15 cellular contexts compared by ENCODE assay signal in genomic region chr1:93673159-93673657, GRCh38. TPM values are rescaled to one million over a fixed set of nuclear protein-coding genes. Genes with fewer than 3 reads are reported as not detected.
DNase-seq lines count a peak whose midpoint lies in the region; ATAC-seq and TF ChIP-seq lines count a peak whose summit lies in the region.
"Had no signal": no experiment of that assay in that cellular context is flagged by ENCODE, and none has a peak within 500 bp of the region (broad histone marks: within the 10 kb centered on the region; RNA-seq: fewer than 3 reads in every experiment).

No MANE protein-coding gene starts in this region.

- no peaks in the 10 kb centered on the region for H3K27me3 ChIP-seq in right lobe of liver
- H3K27me3 ChIP-seq in stomach, result no peaks in the 10 kb centered on the region

- H3K27me3 Mint-ChIP-seq in dendritic cell treated with granulocyte-macrophage colony-stimulating factor and Interleukin-4, amounts not matched to agents 40 ng/mL and 50 ng/mL, for 4 days, result no peaks in the 10 kb centered on the region
- H3K27me3 Mint-ChIP-seq in activated CD4-positive, alpha-beta T cell treated with anti-CD3 and anti-CD28 coated beads, Interleukin-2, amount 10 ng/mL, durations not matched to agents 7 days and 5 days, result peaks cover 6% of the 10 kb centered on the region

- H3K4me1 ChIP-seq in right lobe of liver (peaks cover 0 to 8% (median 0%) of the 10 kb centered on the region in 4 donors), stomach (peaks cover 49 to 91% (median 68%) of the 10 kb centered on the region in 4 donors)

- H3K4me1 Mint-ChIP-seq in dendritic cell treated with granulocyte-macrophage colony-stimulating factor and Interleukin-4, amounts not matched to agents 40 ng/mL and 50 ng/mL, for 4 days (ENCODE audit: low read depth), result peaks cover 71% of the 10 kb centered on the region
- no peaks in the 10 kb centered on the region for H3K4me1 Mint-ChIP-seq in activated CD4-positive, alpha-beta T cell treated with anti-CD3 and anti-CD28 coated beads, Interleukin-2, amount 10 ng/mL, durations not matched to agents 7 days and 5 days
- H3K4me1 Mint-ChIP-seq: activated naive CD8-positive, alpha-beta T cell treated with anti-CD3 and anti-CD28 coated beads, Interleukin-2, amount 10 ng/mL, durations not matched to agents 7 days and 5 days; stimulated activated effector memory CD8-positive, alpha-beta T cell treated with anti-CD3 and anti-CD28 coated beads, Interleukin-12 subunit alpha, Interleukin-12 subunit beta, amount 100 ng/mL, for 72 hours had no signal

- H3K36me3 Mint-ChIP-seq in dendritic cell treated with granulocyte-macrophage colony-stimulating factor and Interleukin-4, amounts not matched to agents 40 ng/mL and 50 ng/mL, for 4 days (ENCODE audit: low read depth), result peaks cover 75% of the 10 kb centered on the region
- no peaks in the 10 kb centered on the region for H3K36me3 Mint-ChIP-seq in activated CD4-positive, alpha-beta T cell treated with anti-CD3 and anti-CD28 coated beads, Interleukin-2, amount 10 ng/mL, durations not matched to agents 7 days and 5 days (ENCODE audit: low read depth)
- H3K36me3 Mint-ChIP-seq: activated naive CD8-positive, alpha-beta T cell treated with anti-CD3 and anti-CD28 coated beads, Interleukin-2, amount 10 ng/mL, durations not matched to agents 7 days and 5 days; stimulated activated effector memory CD8-positive, alpha-beta T cell treated with anti-CD3 and anti-CD28 coated beads, Interleukin-12 subunit alpha, Interleukin-12 subunit beta, amount 100 ng/mL, for 72 hours had no signal

- H3K9me3 ChIP-seq in right lobe of liver, result no peaks in the 10 kb centered on the region
- H3K9me3 ChIP-seq in stomach, result no peaks in the 10 kb centered on the region

- no peak for TF ChIP-seq CTCF in right lobe of liver (IDR thresholded peaks at IDR 0.05)
- no peak for TF ChIP-seq CTCF in stomach (IDR thresholded peaks at IDR 0.05)

- no peaks in the 10 kb centered on the region for H3K9me3 Mint-ChIP-seq in dendritic cell treated with granulocyte-macrophage colony-stimulating factor and Interleukin-4, amounts not matched to agents 40 ng/mL and 50 ng/mL, for 4 days
- H3K9me3 Mint-ChIP-seq in activated CD4-positive, alpha-beta T cell treated with anti-CD3 and anti-CD28 coated beads, Interleukin-2, amount 10 ng/mL, durations not matched to agents 7 days and 5 days, result no peaks in the 10 kb centered on the region
- H3K9me3 Mint-ChIP-seq: activated naive CD8-positive, alpha-beta T cell treated with anti-CD3 and anti-CD28 coated beads, Interleukin-2, amount 10 ng/mL, durations not matched to agents 7 days and 5 days; stimulated activated effector memory CD8-positive, alpha-beta T cell treated with anti-CD3 and anti-CD28 coated beads, Interleukin-12 subunit alpha, Interleukin-12 subunit beta, amount 100 ng/mL, for 72 hours had no signal

- CTCF ChIA-PET in activated CD4-positive, alpha-beta T cell treated with anti-CD3 and anti-CD28 coated beads, Interleukin-2, amount 10 ng/mL, durations not matched to agents 7 days and 5 days (lab: Charles Lee), result interaction anchor here (0.7 to 1.3 kb wide), 4 partner anchors 14 to 72 kb away, joined by 3 read pairs; no protein-coding TSS in a partner anchor

- TF ChIP-seq EP300 in Ishikawa (IDR thresholded peaks at IDR 0.05; ENCODE audit: borderline replicate concordance), result no peak
- no peak for TF ChIP-seq EP300 in stomach (IDR thresholded peaks at IDR 0.05)

- POLR2A ChIA-PET in activated CD4-positive, alpha-beta T cell treated with anti-CD3 and anti-CD28 coated beads, Interleukin-2, amount 10 ng/mL, durations not matched to agents 7 days and 5 days (lab: Charles Lee), result no interaction called here

- TF ChIP-seq RAD21 in Ishikawa (IDR thresholded peaks at IDR 0.05; ENCODE audit: low read depth), result no peak

- no peak overlapping the region for H3K4me3 ChIP-seq in right lobe of liver
- no peak overlapping the region for H3K4me3 ChIP-seq in stomach

- intact Hi-C loops in dendritic cell treated with granulocyte-macrophage colony-stimulating factor and Interleukin-4, amounts not matched to agents 40 ng/mL and 50 ng/mL, for 4 days (cut with micrococcal nuclease), result no loop called here
- intact Hi-C loops in right lobe of liver (cut with DNase I), result no loop called here
- intact Hi-C loops in stomach (cut with DNase I; ENCODE audit: low total_unique reads), result no loop called here

- WGBS in right lobe of liver (ENCODE audit: insufficient coverage, low coverage, low lambda C conversion rate, missing lambda C conversion rate), result 90% methylated on average over 2 of the region's 2 CpGs
- 55 to 72% (median 61%) methylated on average over 2 of the region's 2 CpGs for WGBS in stomach, 5 donors

- H3K4me3 Mint-ChIP-seq in dendritic cell treated with granulocyte-macrophage colony-stimulating factor and Interleukin-4, amounts not matched to agents 40 ng/mL and 50 ng/mL, for 4 days, result no peak overlapping the region
- no peak overlapping the region for H3K4me3 Mint-ChIP-seq in activated CD4-positive, alpha-beta T cell treated with anti-CD3 and anti-CD28 coated beads, Interleukin-2, amount 10 ng/mL, durations not matched to agents 7 days and 5 days
- H3K4me3 Mint-ChIP-seq: activated naive CD8-positive, alpha-beta T cell treated with anti-CD3 and anti-CD28 coated beads, Interleukin-2, amount 10 ng/mL, durations not matched to agents 7 days and 5 days; stimulated activated effector memory CD8-positive, alpha-beta T cell treated with anti-CD3 and anti-CD28 coated beads, Interleukin-12 subunit alpha, Interleukin-12 subunit beta, amount 100 ng/mL, for 72 hours had no signal

- TF ChIP-seq POLR2A in right lobe of liver (IDR thresholded peaks at IDR 0.05), result no peak
- TF ChIP-seq POLR2A in stomach (IDR thresholded peaks at IDR 0.05), result no peak

- no peak overlapping the region for H3K27ac ChIP-seq in right lobe of liver
- peak overlapping the region in 4 of 5 donors; percentile 27 to 81 (median 61) for H3K27ac ChIP-seq in stomach

- DNase-seq in right lobe of liver, result no peak
- DNase-seq in stomach, result no peak
- no peak for DNase-seq in activated CD4-positive, alpha-beta T cell treated with anti-CD3 and anti-CD28 coated beads, Interleukin-2, amount 10 ng/mL, durations not matched to agents 7 days and 5 days
- DNase-seq: activated naive CD8-positive, alpha-beta T cell treated with anti-CD3 and anti-CD28 coated beads, Interleukin-2, amount 10 ng/mL, durations not matched to agents 7 days and 5 days; hippocampal formation; NCI-H1436; NCI-H748 treated with DMSO at 0.1 percent for 48 hours; nucleus accumbens; SHP77 had no signal

- peak overlapping the region; percentile 74 for H3K27ac Mint-ChIP-seq in dendritic cell treated with granulocyte-macrophage colony-stimulating factor and Interleukin-4, amounts not matched to agents 40 ng/mL and 50 ng/mL, for 4 days
- H3K27ac Mint-ChIP-seq in activated CD4-positive, alpha-beta T cell treated with anti-CD3 and anti-CD28 coated beads, Interleukin-2, amount 10 ng/mL, durations not matched to agents 7 days and 5 days, result no peak overlapping the region
- H3K27ac Mint-ChIP-seq: activated naive CD8-positive, alpha-beta T cell treated with anti-CD3 and anti-CD28 coated beads, Interleukin-2, amount 10 ng/mL, durations not matched to agents 7 days and 5 days; stimulated activated effector memory CD8-positive, alpha-beta T cell treated with anti-CD3 and anti-CD28 coated beads, Interleukin-12 subunit alpha, Interleukin-12 subunit beta, amount 100 ng/mL, for 72 hours had no signal

- ATAC-seq in right lobe of liver (peak; percentile 43 to 65 (median 56)), GM18873 (IDR thresholded peaks at IDR 0.05; ENCODE audit: low FRiP score, unreplicated experiment) (no peak), HG02852 (IDR thresholded peaks at IDR 0.05; ENCODE audit: unreplicated experiment) (no peak), HG03520 (IDR thresholded peaks at IDR 0.05; ENCODE audit: unreplicated experiment) (no peak)
- ATAC-seq: stimulated activated effector memory CD8-positive, alpha-beta T cell treated with anti-CD3 and anti-CD28 coated beads, Interleukin-12 subunit alpha, Interleukin-12 subunit beta, amount 100 ng/mL, for 72 hours had no signal

- H3K36me3 ChIP-seq in right lobe of liver (no peaks in the 10 kb centered on the region), stomach (no peaks in the 10 kb centered on the region)

TF ChIP-seq in Ishikawa, 13 proteins besides CTCF, POLR2A, EP300 and RAD21:
- no peak for TF ChIP-seq ZBTB7A (IDR thresholded peaks at IDR 0.05; ENCODE audit: low read depth)
- peak; percentile 81 for TF ChIP-seq CEBPB (IDR thresholded peaks at IDR 0.05)

RNA-seq across cellular contexts. Expression of gene BCAR3, which starts 8.4 kb away (rescaled TPM):
- total RNA-seq in right lobe of liver (10 to 100 TPM in 3 of 6 experiments, 1 to 10 TPM in 3; 7.6 to 19.8 (median 12.9) TPM), stomach (10 to 100 TPM; 10.1 to 28.0 (median 20.6) TPM)
- 10 to 100 TPM in 1 of 3 donors, 1 to 10 TPM in 2; 5.6 to 25.8 (median 8.3) TPM for polyA plus RNA-seq in stomach
- under 1 TPM; 0.42 to 0.67 TPM for total RNA-seq in activated CD4-positive, alpha-beta T cell treated with anti-CD3 and anti-CD28 coated beads, Interleukin-2, amount 10 ng/mL, durations not matched to agents 7 days and 5 days

Comparison
In these comparisons a context has a peak if more than half of its experiments do, and no peak if none do; other contexts are left out.
1. ATAC-seq: peak in right lobe of liver (4 of 4); none in GM18873 (single experiment), HG02852 (single experiment) and HG03520 (single experiment).
2. H3K27ac ChIP-seq: peak in stomach (4 of 5); none in right lobe of liver (0 of 3).
3. RNA of gene BCAR3, which starts 8.4 kb away (total RNA-seq): 10.1 to 28.0 TPM in stomach and 7.6 to 19.8 TPM in right lobe of liver; 0.42 to 0.67 TPM in activated CD4-positive, alpha-beta T cell treated with anti-CD3 and anti-CD28 coated beads, Interleukin-2, amount 10 ng/mL, durations not matched to agents 7 days and 5 days; every median in the first group is over 4 times any median in the second.